ENCODE assay signal across 10 cellular contexts in the genomic region with DNA sequence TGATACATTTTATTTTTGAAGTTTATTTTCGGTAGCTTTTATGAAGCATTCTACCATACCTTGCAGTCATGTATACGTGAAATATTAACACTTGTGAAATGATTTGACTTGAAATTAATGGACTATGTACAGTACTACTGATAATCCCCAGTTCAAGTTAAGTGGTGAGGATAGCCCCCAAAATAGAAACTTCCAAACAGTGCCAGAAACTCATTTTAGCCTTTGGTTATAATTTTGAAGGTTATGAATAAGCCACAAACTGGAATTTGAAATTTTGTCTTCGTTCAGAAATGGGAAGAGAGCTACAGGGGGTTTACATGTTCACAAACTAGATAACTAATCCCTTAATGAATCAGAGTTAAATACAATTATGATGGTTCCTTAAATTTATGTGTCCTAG. TPM values are rescaled to one million over a fixed set of nuclear protein-coding genes. Genes with fewer than 3 reads are reported as not detected.
DNase-seq lines count a peak whose midpoint lies in the region; ATAC-seq, FAIRE-seq and TF ChIP-seq lines count a peak whose summit lies in the region.
"Had no signal": no experiment of that assay in that cellular context is flagged by ENCODE, and none has a peak within 500 bp of the region (broad histone marks: within the 10 kb centered on the region; RNA-seq: fewer than 3 reads in every experiment).

No MANE protein-coding gene starts in this region.

- peaks cover 0 to 28% of the 10 kb centered on the region in 2 donors for H3K4me1 ChIP-seq in right atrium auricular region
- H3K4me1 ChIP-seq in naive thymus-derived CD4-positive, alpha-beta T cell (ENCODE audit: control insufficient read depth in 2 of 2, insufficient read depth in 2 of 2, low read length in 2 of 2) = peaks cover 9 to 13% of the 10 kb centered on the region in 2 donors
- H3K4me1 ChIP-seq in Peyer's patch = peaks cover 4 to 11% (median 6%) of the 10 kb centered on the region in 4 donors

- TF ChIP-seq POLR2A in Peyer's patch (IDR thresholded peaks at IDR 0.05) = no peak

- H3K36me3 ChIP-seq in right atrium auricular region (peaks cover 18% of the 10 kb centered on the region), Peyer's patch (no peaks in the 10 kb centered on the region)
- H3K36me3 ChIP-seq in naive thymus-derived CD4-positive, alpha-beta T cell (ENCODE audit: control insufficient read depth in 2 of 3, insufficient read depth in 3 of 3, low read length in 3 of 3) = peaks cover 0 to 8% (median 7%) of the 10 kb centered on the region in 3 experiments

- H3K9me3 ChIP-seq in right atrium auricular region (no peaks in the 10 kb centered on the region), Peyer's patch (no peaks in the 10 kb centered on the region)
- H3K9me3 ChIP-seq in naive thymus-derived CD4-positive, alpha-beta T cell (ENCODE audit: control insufficient read depth in 2 of 3, low read length in 3 of 3) = no peaks in the 10 kb centered on the region

- no peak for FAIRE-seq in RCC 7860 (lab: Jason Lieb, UNC)

- H3K27ac Mint-ChIP-seq in activated naive CD8-positive, alpha-beta T cell treated with anti-CD3 and anti-CD28 coated beads, Interleukin-2, amount 50 U/mL, for 24 hours = peak overlapping the region; percentile 90
- peak overlapping the region in 8 of 9 donors; percentile 98 to 100 (median 98) for H3K27ac Mint-ChIP-seq in naive thymus-derived CD4-positive, alpha-beta T cell

- TF ChIP-seq CTCF in right atrium auricular region (IDR thresholded peaks at IDR 0.05) (no peak), Peyer's patch (IDR thresholded peaks at IDR 0.05) (no peak)

- peak overlapping the region; percentile 100 for H3K27ac ChIP-seq in right atrium auricular region
- peak overlapping the region; percentile 100 for H3K27ac ChIP-seq in naive thymus-derived CD4-positive, alpha-beta T cell (ENCODE audit: low read depth, low read length)
- H3K27ac ChIP-seq in Peyer's patch = peak overlapping the region in 2 of 4 donors; percentile 100

- H3K9me3 Mint-ChIP-seq in activated naive CD8-positive, alpha-beta T cell treated with anti-CD3 and anti-CD28 coated beads, Interleukin-2, amount 50 U/mL, for 24 hours = no peaks in the 10 kb centered on the region
- peaks cover 0 to 13% (median 0%) of the 10 kb centered on the region in 11 donors for H3K9me3 Mint-ChIP-seq in naive thymus-derived CD4-positive, alpha-beta T cell

- POLR2A ChIA-PET in naive thymus-derived CD4-positive, alpha-beta T cell (lab: Charles Lee) = interaction anchor here (0.6 to 30.7 kb wide), 10 partner anchors 9 to 818 kb away, joined by 3 to 1419 read pairs (median 6); partner anchors contain the start of gene COX20

- peak overlapping the region; percentile 99 for H3K4me3 Mint-ChIP-seq in activated naive CD8-positive, alpha-beta T cell treated with anti-CD3 and anti-CD28 coated beads, Interleukin-2, amount 50 U/mL, for 24 hours
- peak overlapping the region in 5 of 10 donors; percentile 97 to 98 (median 98) for H3K4me3 Mint-ChIP-seq in naive thymus-derived CD4-positive, alpha-beta T cell

- CTCF ChIA-PET in naive thymus-derived CD4-positive, alpha-beta T cell (lab: Charles Lee) = interaction anchor here (1.0 to 8.7 kb wide), 5 partner anchors 29 to 177 kb away, joined by 3 to 83 read pairs (median 5); partner anchors contain the start of gene COX20

- H3K4me3 ChIP-seq in right atrium auricular region (no peak overlapping the region), Peyer's patch (no peak overlapping the region)
- H3K4me3 ChIP-seq in naive thymus-derived CD4-positive, alpha-beta T cell (ENCODE audit: low read length) = no peak overlapping the region

- DNase-seq in right atrium auricular region (ENCODE audit: low spot score) = no peak
- no peak for DNase-seq in cardiac septum (ENCODE audit: low spot score)
- no peak for DNase-seq in activated naive CD8-positive, alpha-beta T cell treated with anti-CD3 and anti-CD28 coated beads, Interleukin-2, amount 50 U/mL, for 24 hours
- DNase-seq in naive thymus-derived CD4-positive, alpha-beta T cell = no peak
- DNase-seq in amniotic stem cell (lab: John Stamatoyannopoulos, UW) = no peak
- no peak for DNase-seq in RCC 7860 (ENCODE audit: low spot score)
- DNase-seq in Peyer's patch = no peak
- DNase-seq: COR-L47; effector CD8-positive, alpha-beta T cell had no signal

- H3K36me3 Mint-ChIP-seq in activated naive CD8-positive, alpha-beta T cell treated with anti-CD3 and anti-CD28 coated beads, Interleukin-2, amount 50 U/mL, for 24 hours (ENCODE audit: low read depth) = peaks cover 25% of the 10 kb centered on the region
- peaks cover 6 to 21% (median 15%) of the 10 kb centered on the region in 5 donors for H3K36me3 Mint-ChIP-seq in naive thymus-derived CD4-positive, alpha-beta T cell

- H3K27me3 ChIP-seq in right atrium auricular region (no peaks in the 10 kb centered on the region), Peyer's patch (no peaks in the 10 kb centered on the region)
- H3K27me3 ChIP-seq in naive thymus-derived CD4-positive, alpha-beta T cell (ENCODE audit: control insufficient read depth in 2 of 2, insufficient read depth in 2 of 2, low read length in 2 of 2) = no peaks in the 10 kb centered on the region

- peaks cover 1% of the 10 kb centered on the region for H3K27me3 Mint-ChIP-seq in activated naive CD8-positive, alpha-beta T cell treated with anti-CD3 and anti-CD28 coated beads, Interleukin-2, amount 50 U/mL, for 24 hours
- peaks cover 0 to 3% (median 0%) of the 10 kb centered on the region in 5 donors for H3K27me3 Mint-ChIP-seq in naive thymus-derived CD4-positive, alpha-beta T cell

- intact Hi-C loops in cardiac septum (cut with DNase I) = loop anchor here (2.0 kb wide), 2 partner anchors 177 to 213 kb away; partner anchors contain the start of gene DESI2
- intact Hi-C loops in naive thymus-derived CD4-positive, alpha-beta T cell (cut with micrococcal nuclease) = loop anchor here (10.0 kb wide), 3 partner anchors 1089 to 1629 kb away; partner anchors contain the start of genes CEP170 (in 1 of the 2) and SDCCAG8 (in 1 of the 2)

- H3K4me1 Mint-ChIP-seq in activated naive CD8-positive, alpha-beta T cell treated with anti-CD3 and anti-CD28 coated beads, Interleukin-2, amount 50 U/mL, for 24 hours = peaks cover 34% of the 10 kb centered on the region
- peaks cover 26 to 43% (median 37%) of the 10 kb centered on the region in 7 donors for H3K4me1 Mint-ChIP-seq in naive thymus-derived CD4-positive, alpha-beta T cell

- ATAC-seq in activated naive CD8-positive, alpha-beta T cell treated with anti-CD3 and anti-CD28 coated beads, Interleukin-2, amount 50 U/mL, for 24 hours = no peak
- no peak for ATAC-seq in naive thymus-derived CD4-positive, alpha-beta T cell
- ATAC-seq in HG03045 (IDR thresholded peaks at IDR 0.05; ENCODE audit: unreplicated experiment) = no peak

RNA-seq across cellular contexts. Expression of gene HNRNPU, which starts 1.5 kb away (rescaled TPM):
- total RNA-seq in right atrium auricular region = 100 to 1,000 TPM; 175 to 206 TPM
- 192 TPM for total RNA-seq in cardiac septum
- total RNA-seq in naive thymus-derived CD4-positive, alpha-beta T cell = 100 to 1,000 TPM; 378 to 509 (median 428) TPM
- 100 to 1,000 TPM; 282 to 474 TPM for polyA plus RNA-seq in naive thymus-derived CD4-positive, alpha-beta T cell
- 100 to 1,000 TPM; 277 to 522 (median 324) TPM for total RNA-seq in Peyer's patch

RNA-seq across cellular contexts. Expression of gene COX20, which starts 30.4 kb away (rescaled TPM):
- total RNA-seq in right atrium auricular region = 10 to 100 TPM; 57.3 to 64.7 TPM
- total RNA-seq in cardiac septum = 83.7 TPM
- 10 to 100 TPM; 23.5 to 31.0 (median 27.8) TPM for total RNA-seq in naive thymus-derived CD4-positive, alpha-beta T cell
- polyA plus RNA-seq in naive thymus-derived CD4-positive, alpha-beta T cell = 10 to 100 TPM; 17.1 to 43.7 TPM
- 10 to 100 TPM; 15.6 to 33.5 (median 28.2) TPM for total RNA-seq in Peyer's patch
